Comparison of ENCODE assay signal across 8 cellular contexts in genomic region chr6:105401247-105402089, GRCh38. TPM values are rescaled to one million over a fixed set of nuclear protein-coding genes. Genes with fewer than 3 reads are reported as not detected.
DNase-seq lines count a peak whose midpoint lies in the region; ATAC-seq and TF ChIP-seq lines count a peak whose summit lies in the region.

No MANE protein-coding gene starts in this region.

- no peak for ATAC-seq in CD4-positive, CD25-positive, alpha-beta regulatory T cell (ENCODE audit: low read depth in 2 of 2)

- H3K4me1 ChIP-seq in CD4-positive, CD25-positive, alpha-beta regulatory T cell (ENCODE audit: control insufficient read depth, insufficient read depth, low read length, poor library complexity, severe bottlenecking): peaks cover 44% of the 10 kb centered on the region
- H3K4me1 ChIP-seq in ectodermal cell (ENCODE audit: control insufficient read depth, insufficient read depth, low read length): peaks cover 9% of the 10 kb centered on the region

- H3K4me3 Mint-ChIP-seq in CD4-positive, CD25-positive, alpha-beta regulatory T cell: peak overlapping the region; percentile 78 to 95 (median 92)
- peak overlapping the region; percentile 94 for H3K4me3 Mint-ChIP-seq in nephron progenitor cell

- no peaks in the 10 kb centered on the region for H3K27me3 ChIP-seq in CD4-positive, CD25-positive, alpha-beta regulatory T cell (ENCODE audit: control insufficient read depth, insufficient read depth, low read length)
- H3K27me3 ChIP-seq in ectodermal cell (ENCODE audit: control insufficient read depth, insufficient read depth, low read length, poor library complexity, severe bottlenecking): peaks cover 14% of the 10 kb centered on the region

- peak overlapping the region; percentile 79 for H3K4me3 ChIP-seq in CD4-positive, CD25-positive, alpha-beta regulatory T cell (ENCODE audit: low read depth, low read length)
- peak overlapping the region; percentile 83 for H3K4me3 ChIP-seq in LNCaP clone FGC (ENCODE audit: low read depth, low read length)
- H3K4me3 ChIP-seq in ectodermal cell (ENCODE audit: insufficient read depth, low read depth, low read length): peak overlapping the region; percentile 77

- WGBS in ectodermal cell, 2 experiments: 51 to 59% methylated on average over 8 of the region's 8 CpGs

- peaks cover 39 to 65% (median 54%) of the 10 kb centered on the region in 4 donors for H3K4me1 Mint-ChIP-seq in CD4-positive, CD25-positive, alpha-beta regulatory T cell
- H3K4me1 Mint-ChIP-seq in nephron progenitor cell: peaks cover 61% of the 10 kb centered on the region

- H3K27me3 Mint-ChIP-seq in CD4-positive, CD25-positive, alpha-beta regulatory T cell: no peaks in the 10 kb centered on the region
- H3K27me3 Mint-ChIP-seq in nephron progenitor cell (ENCODE audit: low read depth, poor library complexity): no peaks in the 10 kb centered on the region

- H3K27ac ChIP-seq in CD4-positive, CD25-positive, alpha-beta regulatory T cell (ENCODE audit: insufficient read depth, low read length, poor library complexity, severe bottlenecking): no peak overlapping the region
- no peak overlapping the region for H3K27ac ChIP-seq in ectodermal cell (ENCODE audit: insufficient read depth, low read depth, low read length, poor library complexity, severe bottlenecking)

- no peak for TF ChIP-seq CTCF in LNCaP clone FGC (IDR thresholded peaks at IDR 0.05; ENCODE audit: control insufficient read depth, extremely low read depth, insufficient read depth)
- no peak for TF ChIP-seq CTCF in nephron progenitor cell (IDR thresholded peaks at IDR 0.05)

- H3K36me3 ChIP-seq in CD4-positive, CD25-positive, alpha-beta regulatory T cell (ENCODE audit: control insufficient read depth, insufficient read depth, low read length): peaks cover 7% of the 10 kb centered on the region
- H3K36me3 ChIP-seq in ectodermal cell (ENCODE audit: control insufficient read depth, insufficient read depth, low read length): no peaks in the 10 kb centered on the region

- peaks cover 1% of the 10 kb centered on the region for H3K36me3 Mint-ChIP-seq in CD4-positive, CD25-positive, alpha-beta regulatory T cell
- peaks cover 2% of the 10 kb centered on the region for H3K36me3 Mint-ChIP-seq in nephron progenitor cell (ENCODE audit: low read depth)

- DNase-seq in CD4-positive, CD25-positive, alpha-beta regulatory T cell: no peak
- DNase-seq in LNCaP clone FGC (ENCODE audit: low read depth) (no peak), nephron progenitor cell (no peak), NCI-H1436 (lab: John Stamatoyannopoulos, UW) (no peak), NCI-H2171 (lab: John Stamatoyannopoulos, UW) (no peak), SW 1271 (lab: John Stamatoyannopoulos, UW) (no peak), NCI-H1092 (lab: John Stamatoyannopoulos, UW) (no peak)

- H3K9me3 ChIP-seq in CD4-positive, CD25-positive, alpha-beta regulatory T cell (ENCODE audit: control insufficient read depth in 2 of 2, low read length in 2 of 2): no peaks in the 10 kb centered on the region
- no peaks in the 10 kb centered on the region for H3K9me3 ChIP-seq in ectodermal cell (ENCODE audit: control insufficient read depth, low read length)

- no peaks in the 10 kb centered on the region for H3K9me3 Mint-ChIP-seq in CD4-positive, CD25-positive, alpha-beta regulatory T cell
- no peaks in the 10 kb centered on the region for H3K9me3 Mint-ChIP-seq in nephron progenitor cell

- peak overlapping the region in 2 of 3 donors; percentile 18 to 91 for H3K27ac Mint-ChIP-seq in CD4-positive, CD25-positive, alpha-beta regulatory T cell
- H3K27ac Mint-ChIP-seq in nephron progenitor cell: peak overlapping the region; percentile 86

RNA-seq across cellular contexts. Expression of gene PREP, which starts 1.4 kb away (rescaled TPM):
- total RNA-seq in CD4-positive, CD25-positive, alpha-beta regulatory T cell: 33.8 TPM
- polyA plus RNA-seq in CD4-positive, CD25-positive, alpha-beta regulatory T cell: 10 to 100 TPM; 40.8 to 49.7 (median 41.8) TPM
- 43.1 TPM for polyA plus RNA-seq in ectodermal cell (2013, experiment 1 of 4)
- 41.8 TPM for polyA plus RNA-seq in ectodermal cell (2013, experiment 2 of 4)
- polyA plus RNA-seq in ectodermal cell (2013, experiment 3 of 4): 35.2 TPM
- polyA plus RNA-seq in ectodermal cell (2013, experiment 4 of 4): 36.6 TPM
